ENCODE assay signal across 10 cellular contexts in the genomic region with DNA sequence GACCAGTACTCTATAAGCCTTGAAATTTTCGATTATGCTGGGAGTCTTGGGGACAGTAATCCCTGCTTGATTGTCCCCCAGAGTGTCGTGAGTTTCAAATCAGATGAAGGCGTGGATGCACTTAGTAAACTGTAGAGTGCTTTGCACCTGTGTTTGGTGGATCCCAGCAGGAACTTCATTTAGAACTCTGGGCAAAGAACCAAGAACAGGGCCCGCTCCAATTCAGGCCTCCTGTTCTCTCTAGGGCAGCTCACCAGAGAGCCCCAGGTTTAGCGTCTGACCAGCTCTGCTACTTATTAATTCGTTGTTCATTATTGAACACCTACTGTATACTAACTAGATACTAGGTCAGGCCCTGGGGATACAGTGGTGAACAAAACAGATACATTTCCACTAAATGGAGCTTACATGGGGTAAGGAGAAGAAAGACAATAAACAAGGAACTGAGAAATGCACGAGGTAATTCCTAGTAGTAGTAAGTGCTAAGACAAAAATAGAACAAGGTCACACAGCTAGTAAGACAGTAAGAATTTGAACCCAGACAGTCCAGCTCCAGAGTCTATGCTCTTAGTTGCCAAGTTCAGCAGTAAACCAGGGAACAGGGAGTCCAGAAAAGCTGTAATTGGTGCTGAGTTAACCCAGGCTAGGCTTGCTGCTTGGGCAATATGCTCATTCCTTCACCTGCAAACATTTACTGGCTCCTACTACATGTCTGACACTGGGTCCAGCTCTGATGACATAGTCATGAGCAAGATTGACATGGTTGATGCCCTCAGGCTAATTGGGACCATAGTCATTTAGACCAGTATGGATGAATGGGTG. TPM values are rescaled to one million over a fixed set of nuclear protein-coding genes. Genes with fewer than 3 reads are reported as not detected.
DNase-seq lines count a peak whose midpoint lies in the region; ATAC-seq and TF ChIP-seq lines count a peak whose summit lies in the region.
"Had no signal": no experiment of that assay in that cellular context is flagged by ENCODE, and none has a peak within 500 bp of the region (broad histone marks: within the 10 kb centered on the region; RNA-seq: fewer than 3 reads in every experiment).

No MANE protein-coding gene starts in this region.

- peak; percentile 28 for ATAC-seq in activated B cell treated with CpG ODN at 0.5 μM for 24 hours (ENCODE audit: low read depth)
- no peak for ATAC-seq in stimulated activated naive CD8-positive, alpha-beta T cell treated with anti-CD3 and anti-CD28 coated beads, Interleukin-15, amount 100 ng/mL, for 72 hours

- TF ChIP-seq CTCF in activated B cell treated with CpG ODN at 0.5 μM for 24 hours (IDR thresholded peaks at IDR 0.05) = no peak
- TF ChIP-seq CTCF in glutamatergic neuron (IDR thresholded peaks at IDR 0.05; ENCODE audit: partially characterized antibody, unreplicated experiment) = no peak

- POLR2A ChIA-PET in activated CD4-positive, alpha-beta T cell treated with anti-CD3 and anti-CD28 coated beads, Interleukin-2, amount 10 ng/mL, durations not matched to agents 7 days and 5 days (lab: Charles Lee) = interaction anchor here (0.6 kb wide), 1 partner anchor 94 kb away, joined by 4 read pairs; no protein-coding TSS in a partner anchor
- POLR2A ChIA-PET in activated B cell treated with CpG ODN at 0.5 μM for 24 hours (lab: Charles Lee) = interaction anchor here (0.5 to 4.0 kb wide), 15 partner anchors 8 to 93 kb away, joined by 3 to 45 read pairs (median 5); a partner anchor contains a TSS

- CTCF ChIA-PET in activated CD4-positive, alpha-beta T cell treated with anti-CD3 and anti-CD28 coated beads, Interleukin-2, amount 10 ng/mL, durations not matched to agents 7 days and 5 days (lab: Charles Lee) = interaction anchor here (1.0 to 1.7 kb wide), 3 partner anchors 10 to 50 kb away, joined by 3 to 7 read pairs (median 4); no protein-coding TSS in a partner anchor
- CTCF ChIA-PET in activated B cell treated with CpG ODN at 0.5 μM for 24 hours (lab: Charles Lee) = interaction anchor here (0.9 to 1.1 kb wide), 2 partner anchors 30 to 82 kb away, joined by 3 to 4 read pairs; a partner anchor contains a TSS

- H3K27me3 Mint-ChIP-seq in activated CD4-positive, alpha-beta T cell treated with anti-CD3 and anti-CD28 coated beads, Interleukin-2, amount 10 ng/mL, durations not matched to agents 7 days and 5 days = no peaks in the 10 kb centered on the region
- H3K27me3 Mint-ChIP-seq in activated B cell treated with CpG ODN at 0.5 μM for 24 hours (no peaks in the 10 kb centered on the region), glutamatergic neuron (ENCODE audit: unreplicated experiment) (peaks cover 20% of the 10 kb centered on the region)
- H3K27me3 Mint-ChIP-seq in stimulated activated naive CD8-positive, alpha-beta T cell treated with anti-CD3 and anti-CD28 coated beads, Interleukin-15, amount 100 ng/mL, for 72 hours = no peaks in the 10 kb centered on the region

- H3K27ac Mint-ChIP-seq in activated CD4-positive, alpha-beta T cell treated with anti-CD3 and anti-CD28 coated beads, Interleukin-2, amount 10 ng/mL, durations not matched to agents 7 days and 5 days = peak overlapping the region; percentile 93
- H3K27ac Mint-ChIP-seq in activated B cell treated with CpG ODN at 0.5 μM for 24 hours (peak overlapping the region; percentile 84), glutamatergic neuron (ENCODE audit: unreplicated experiment) (no peak overlapping the region)
- peak overlapping the region; percentile 96 to 97 for H3K27ac Mint-ChIP-seq in stimulated activated naive CD8-positive, alpha-beta T cell treated with anti-CD3 and anti-CD28 coated beads, Interleukin-15, amount 100 ng/mL, for 72 hours

- peak overlapping the region; percentile 85 for H3K4me3 Mint-ChIP-seq in activated CD4-positive, alpha-beta T cell treated with anti-CD3 and anti-CD28 coated beads, Interleukin-2, amount 10 ng/mL, durations not matched to agents 7 days and 5 days
- H3K4me3 Mint-ChIP-seq in activated B cell treated with CpG ODN at 0.5 μM for 24 hours = peak overlapping the region; percentile 82
- H3K4me3 Mint-ChIP-seq in glutamatergic neuron (ENCODE audit: unreplicated experiment) = peak overlapping the region; percentile 10
- H3K4me3 Mint-ChIP-seq in stimulated activated naive CD8-positive, alpha-beta T cell treated with anti-CD3 and anti-CD28 coated beads, Interleukin-15, amount 100 ng/mL, for 72 hours = peak overlapping the region; percentile 86 to 92

- no peaks in the 10 kb centered on the region for H3K9me3 Mint-ChIP-seq in activated CD4-positive, alpha-beta T cell treated with anti-CD3 and anti-CD28 coated beads, Interleukin-2, amount 10 ng/mL, durations not matched to agents 7 days and 5 days
- H3K9me3 Mint-ChIP-seq in activated B cell treated with CpG ODN at 0.5 μM for 24 hours (no peaks in the 10 kb centered on the region), glutamatergic neuron (ENCODE audit: unreplicated experiment) (peaks cover under 1% of the 10 kb centered on the region)
- no peaks in the 10 kb centered on the region for H3K9me3 Mint-ChIP-seq in stimulated activated naive CD8-positive, alpha-beta T cell treated with anti-CD3 and anti-CD28 coated beads, Interleukin-15, amount 100 ng/mL, for 72 hours

- intact Hi-C loops in activated B cell treated with CpG ODN at 0.5 μM for 24 hours (cut with micrococcal nuclease) = loop anchor here (2.0 to 5.0 kb wide), 2 partner anchors 37 to 55 kb away; no protein-coding TSS in a partner anchor

- H3K4me1 Mint-ChIP-seq in activated CD4-positive, alpha-beta T cell treated with anti-CD3 and anti-CD28 coated beads, Interleukin-2, amount 10 ng/mL, durations not matched to agents 7 days and 5 days = peaks cover 48% of the 10 kb centered on the region
- H3K4me1 Mint-ChIP-seq in activated B cell treated with CpG ODN at 0.5 μM for 24 hours (peaks cover 57% of the 10 kb centered on the region), glutamatergic neuron (ENCODE audit: low read depth, unreplicated experiment) (no peaks in the 10 kb centered on the region)
- H3K4me1 Mint-ChIP-seq in stimulated activated naive CD8-positive, alpha-beta T cell treated with anti-CD3 and anti-CD28 coated beads, Interleukin-15, amount 100 ng/mL, for 72 hours = peaks cover 39% of the 10 kb centered on the region

- H3K36me3 Mint-ChIP-seq in activated CD4-positive, alpha-beta T cell treated with anti-CD3 and anti-CD28 coated beads, Interleukin-2, amount 10 ng/mL, durations not matched to agents 7 days and 5 days (ENCODE audit: low read depth) = peaks cover 38% of the 10 kb centered on the region
- peaks cover 30% of the 10 kb centered on the region for H3K36me3 Mint-ChIP-seq in activated B cell treated with CpG ODN at 0.5 μM for 24 hours (ENCODE audit: low read depth)
- no peaks in the 10 kb centered on the region for H3K36me3 Mint-ChIP-seq in glutamatergic neuron (ENCODE audit: unreplicated experiment)

- DNase-seq in activated CD4-positive, alpha-beta T cell treated with anti-CD3 and anti-CD28 coated beads, Interleukin-2, amount 10 ng/mL, durations not matched to agents 7 days and 5 days = no peak
- no peak for DNase-seq in activated CD4-positive, alpha-beta T cell treated with anti-CD3 and anti-CD28 coated beads, Interleukin-2, amount 50 U/mL, for 48 hours
- DNase-seq in activated B cell treated with CpG ODN at 0.5 μM for 24 hours (no peak), glutamatergic neuron (no peak), NCI-H1417 (lab: John Stamatoyannopoulos, UW) (no peak), cerebellar nuclear complex (lab: John Stamatoyannopoulos, UW) (no peak)
- no peak for DNase-seq in stimulated activated naive CD8-positive, alpha-beta T cell treated with anti-CD3 and anti-CD28 coated beads, Interleukin-15, amount 100 ng/mL, for 72 hours
- DNase-seq in stimulated activated naive CD4-positive, alpha-beta T cell treated with Interleukin-2 at 50 U/mL for 16 hours (lab: John Stamatoyannopoulos, UW) = no peak
- DNase-seq: AML-193, NCI-H446 treated with DMSO at 0.1 percent for 48 hours had no signal

RNA-seq across cellular contexts. Expression of a gene that starts 1.7 kb away (rescaled TPM):
- 10 to 100 TPM; 20.3 to 22.8 TPM for total RNA-seq in activated CD4-positive, alpha-beta T cell treated with anti-CD3 and anti-CD28 coated beads, Interleukin-2, amount 10 ng/mL, durations not matched to agents 7 days and 5 days
- total RNA-seq in activated B cell treated with CpG ODN at 0.5 μM for 24 hours (20.9 and 22.4 TPM in 2 replicates), glutamatergic neuron (ENCODE audit: unreplicated experiment) (3.5 TPM)

RNA-seq across cellular contexts. Expression of a gene that starts 29.1 kb away (rescaled TPM):
- total RNA-seq in activated CD4-positive, alpha-beta T cell treated with anti-CD3 and anti-CD28 coated beads, Interleukin-2, amount 10 ng/mL, durations not matched to agents 7 days and 5 days = 1 to 10 TPM; 8.2 TPM
- total RNA-seq in activated B cell treated with CpG ODN at 0.5 μM for 24 hours (36.8 and 44.2 TPM in 2 replicates), glutamatergic neuron (ENCODE audit: unreplicated experiment) (not detected)

RNA-seq across cellular contexts. Expression of a gene that starts 51.0 kb away (rescaled TPM):
- total RNA-seq in activated CD4-positive, alpha-beta T cell treated with anti-CD3 and anti-CD28 coated beads, Interleukin-2, amount 10 ng/mL, durations not matched to agents 7 days and 5 days = 100 to 1,000 TPM in 1 of 2 experiments, 10 to 100 TPM in 1; 88.0 to 101 TPM
- total RNA-seq in activated B cell treated with CpG ODN at 0.5 μM for 24 hours = 143 and 158 TPM in 2 replicates
- total RNA-seq in glutamatergic neuron (ENCODE audit: unreplicated experiment) = 70.8 TPM

Comparison
In these comparisons a context has a peak if more than half of its experiments do, and no peak if none do; other contexts are left out.
1. H3K4me3 Mint-ChIP-seq: peak in every context shown above with its lines; median percentile 89 in stimulated activated naive CD8-positive, alpha-beta T cell treated with anti-CD3 and anti-CD28 coated beads, Interleukin-15, amount 100 ng/mL, for 72 hours; 85 in activated CD4-positive, alpha-beta T cell treated with anti-CD3 and anti-CD28 coated beads, Interleukin-2, amount 10 ng/mL, durations not matched to agents 7 days and 5 days; 82 in activated B cell treated with CpG ODN at 0.5 μM for 24 hours; 10 in glutamatergic neuron.